In genomic region chrX:130084651-130085237, GRCh38 we compare ENCODE assay signal across 8 cellular contexts. TPM values are rescaled to one million over a fixed set of nuclear protein-coding genes. Genes with fewer than 3 reads are reported as not detected.
A peak's percentile ranks its signal among the peaks of the same experiment; 100 is the strongest.
DNase-seq lines count a peak whose midpoint lies in the region; ATAC-seq and TF ChIP-seq lines count a peak whose summit lies in the region.

No MANE protein-coding gene starts in this region.

- H3K4me1 ChIP-seq in right cardiac atrium (ENCODE audit: control insufficient read depth, insufficient read depth, low read length) (peaks cover 10% of the 10 kb centered on the region), upper lobe of right lung (no peaks in the 10 kb centered on the region)

- no peak for TF ChIP-seq POLR2A in erythroblast (IDR thresholded peaks at IDR 0.05; ENCODE audit: low read length)

- H3K27me3 ChIP-seq in right cardiac atrium (ENCODE audit: control insufficient read depth, insufficient read depth) (no peaks in the 10 kb centered on the region), upper lobe of right lung (no peaks in the 10 kb centered on the region)

- peaks cover 6% of the 10 kb centered on the region for H3K36me3 Mint-ChIP-seq in activated CD8-positive, alpha-beta T cell treated with anti-CD3 and anti-CD28 coated beads for 36 hours (ENCODE audit: low read depth)

- CTCF ChIA-PET in activated CD8-positive, alpha-beta T cell treated with anti-CD3 and anti-CD28 coated beads for 36 hours (lab: Charles Lee): interaction anchor here (1.1 to 4.2 kb wide), 3 partner anchors 36 to 107 kb away, joined by 4 to 31 read pairs (median 4); partner anchors contain the start of gene RAB33A

- H3K27ac ChIP-seq in right cardiac atrium (ENCODE audit: low read length) (peak overlapping the region; percentile 56), upper lobe of right lung (peak overlapping the region; percentile 55)

- intact Hi-C loops in right cardiac atrium (cut with DNase I): loop anchor here in 3 of 4 donors (5.0 to 10.0 kb wide), 2 partner anchors 50 to 108 kb away; no protein-coding TSS in a partner anchor
- intact Hi-C loops in Right ventricle myocardium inferior (cut with DNase I): no loop called here
- intact Hi-C loops in activated CD8-positive, alpha-beta T cell treated with anti-CD3 and anti-CD28 coated beads for 36 hours (cut with micrococcal nuclease): loop anchor here (5.0 kb wide), 2 partner anchors 88 to 108 kb away; partner anchors contain the start of gene RAB33A
- intact Hi-C loops in upper lobe of right lung (cut with DNase I): no loop called here

- no peak for TF ChIP-seq CTCF in activated CD8-positive, alpha-beta T cell treated with anti-CD3 and anti-CD28 coated beads for 36 hours (IDR thresholded peaks at IDR 0.05)
- no peak for TF ChIP-seq CTCF in upper lobe of right lung (IDR thresholded peaks at IDR 0.05)

- H3K9me3 ChIP-seq in right cardiac atrium (ENCODE audit: control insufficient read depth, low read length) (no peaks in the 10 kb centered on the region), upper lobe of right lung (no peaks in the 10 kb centered on the region)

- DNase-seq in right cardiac atrium (no peak), Right ventricle myocardium inferior (ENCODE audit: missing footprints) (no peak), upper lobe of right lung (no peak), NCI-H1930 (lab: John Stamatoyannopoulos, UW) (no peak), erythroblast (lab: John Stamatoyannopoulos, UW) (no peak)
- peak; percentile 48 for DNase-seq in activated CD8-positive, alpha-beta T cell treated with anti-CD3 and anti-CD28 coated beads for 36 hours

- ATAC-seq in right cardiac atrium (no peak), Right ventricle myocardium inferior (no peak), HG03045 (IDR thresholded peaks at IDR 0.05; ENCODE audit: unreplicated experiment) (peak; percentile 32), upper lobe of right lung (no peak), HG03521 (IDR thresholded peaks at IDR 0.05; ENCODE audit: unreplicated experiment) (no peak)
- ATAC-seq in activated CD8-positive, alpha-beta T cell treated with anti-CD3 and anti-CD28 coated beads for 36 hours: peak; percentile 16

- H3K27ac Mint-ChIP-seq in activated CD8-positive, alpha-beta T cell treated with anti-CD3 and anti-CD28 coated beads for 36 hours: peak overlapping the region; percentile 91

- peak overlapping the region; percentile 63 for H3K4me3 Mint-ChIP-seq in activated CD8-positive, alpha-beta T cell treated with anti-CD3 and anti-CD28 coated beads for 36 hours

- 62% methylated on average over 9 of the region's 9 CpGs for WGBS in right cardiac atrium

- H3K27me3 Mint-ChIP-seq in activated CD8-positive, alpha-beta T cell treated with anti-CD3 and anti-CD28 coated beads for 36 hours: no peaks in the 10 kb centered on the region

- POLR2A ChIA-PET in activated CD8-positive, alpha-beta T cell treated with anti-CD3 and anti-CD28 coated beads for 36 hours (lab: Charles Lee): interaction anchor here (1.0 to 5.5 kb wide), 5 partner anchors 10 to 88 kb away, joined by 3 to 22 read pairs (median 9); partner anchors contain the start of genes ELF4 and RAB33A

- H3K4me3 ChIP-seq in right cardiac atrium (ENCODE audit: low read length): no peak overlapping the region
- no peak overlapping the region for H3K4me3 ChIP-seq in upper lobe of right lung

- no peaks in the 10 kb centered on the region for H3K9me3 Mint-ChIP-seq in activated CD8-positive, alpha-beta T cell treated with anti-CD3 and anti-CD28 coated beads for 36 hours

- no peaks in the 10 kb centered on the region for H3K36me3 ChIP-seq in upper lobe of right lung

- peaks cover 77% of the 10 kb centered on the region for H3K4me1 Mint-ChIP-seq in activated CD8-positive, alpha-beta T cell treated with anti-CD3 and anti-CD28 coated beads for 36 hours (ENCODE audit: low read depth)

RNA-seq across cellular contexts. Expression of gene ELF4, which starts 25.6 kb away (rescaled TPM):
- total RNA-seq in right cardiac atrium: 1 to 10 TPM; 3.1 to 5.6 (median 3.9) TPM
- 1.7 TPM for polyA plus RNA-seq in right cardiac atrium
- 2.8 TPM for total RNA-seq in Right ventricle myocardium inferior
- 10 to 100 TPM; 17.5 TPM for total RNA-seq in activated CD8-positive, alpha-beta T cell treated with anti-CD3 and anti-CD28 coated beads for 36 hours
- total RNA-seq in upper lobe of right lung: 23.8 TPM

Comparison
In these comparisons a context has a peak if more than half of its experiments do, and no peak if none do; other contexts are left out.
1. intact Hi-C loops: an anchor here in right cardiac atrium (5.0 to 10.0 kb wide) and activated CD8-positive, alpha-beta T cell treated with anti-CD3 and anti-CD28 coated beads for 36 hours (5.0 kb wide); none called in Right ventricle myocardium inferior and upper lobe of right lung.
2. ATAC-seq: peak in HG03045 (single experiment) and activated CD8-positive, alpha-beta T cell treated with anti-CD3 and anti-CD28 coated beads for 36 hours (single experiment); none in right cardiac atrium (0 of 2), Right ventricle myocardium inferior (single experiment), upper lobe of right lung (single experiment) and HG03521 (single experiment).